In genomic region chr2:171703574-171704347, GRCh38 we compare ENCODE assay signal across 8 cellular contexts. TPM values are rescaled to one million over a fixed set of nuclear protein-coding genes. Genes with fewer than 3 reads are reported as not detected.
DNase-seq lines count a peak whose midpoint lies in the region; ATAC-seq and FAIRE-seq lines count a peak whose summit lies in the region.

No MANE protein-coding gene starts in this region.

- POLR2A ChIA-PET in CD4-positive, alpha-beta memory T cell (lab: Charles Lee; ENCODE audit: partially characterized antibody): no interaction called here
- POLR2A ChIA-PET in activated CD4-positive, alpha-beta T cell treated with anti-CD3 and anti-CD28 coated beads for 36 hours (lab: Charles Lee): interaction anchor here (0.6 to 0.7 kb wide), 2 partner anchors 193 to 383 kb away, joined by 4 to 5 read pairs; no protein-coding TSS in a partner anchor

- FAIRE-seq in RCC 7860 (lab: Jason Lieb, UNC): peak; percentile 48

- H3K36me3 ChIP-seq in CD4-positive, alpha-beta memory T cell (ENCODE audit: insufficient read depth, low read length): no peaks in the 10 kb centered on the region

- intact Hi-C loops in CD4-positive, alpha-beta memory T cell (cut with micrococcal nuclease): loop anchor here (2.0 to 10.0 kb wide), 3 partner anchors 761 to 1231 kb away; no protein-coding TSS in a partner anchor
- intact Hi-C loops in activated CD4-positive, alpha-beta T cell treated with anti-CD3 and anti-CD28 coated beads for 36 hours (cut with DNase I, micrococcal nuclease): loop anchor here (1.0 to 5.0 kb wide), 4 partner anchors 131 to 779 kb away; no protein-coding TSS in a partner anchor

- peak in 4 of 5 donors; percentile 19 to 33 (median 20) for DNase-seq in CD4-positive, alpha-beta memory T cell
- DNase-seq in H4 (ENCODE audit: low spot score): peak; percentile 33
- DNase-seq in RCC 7860 (ENCODE audit: low spot score): no peak
- DNase-seq in fibroblast of peridontal ligament (ENCODE audit: extremely low read depth): peak; percentile 76
- peak; percentile 54 for DNase-seq in renal cortical epithelial cell (ENCODE audit: low read depth)
- DNase-seq in activated CD4-positive, alpha-beta T cell treated with anti-CD3 and anti-CD28 coated beads for 36 hours: no peak

- CTCF ChIA-PET in CD4-positive, alpha-beta memory T cell (lab: Charles Lee; ENCODE audit: partially characterized antibody): interaction anchor here (0.6 to 2.5 kb wide), 23 partner anchors 8 to 1102 kb away, joined by 3 to 11 read pairs (median 4); partner anchors contain the start of genes DLX2 and DYNC1I2
- CTCF ChIA-PET in activated CD4-positive, alpha-beta T cell treated with anti-CD3 and anti-CD28 coated beads for 36 hours (lab: Charles Lee): interaction anchor here (0.6 to 8.7 kb wide), 30 partner anchors 11 to 783 kb away, joined by 3 to 108 read pairs (median 4); partner anchors contain the start of genes DLX2 and DYNC1I2

- H3K4me3 ChIP-seq in CD4-positive, alpha-beta memory T cell (ENCODE audit: low read length in 2 of 2): no peak overlapping the region

- H3K27me3 Mint-ChIP-seq in CD4-positive, alpha-beta memory T cell: no peaks in the 10 kb centered on the region
- no peaks in the 10 kb centered on the region for H3K27me3 Mint-ChIP-seq in activated CD4-positive, alpha-beta T cell treated with anti-CD3 and anti-CD28 coated beads for 36 hours

- peak overlapping the region in 6 of 7 donors; percentile 27 to 86 (median 75) for H3K27ac Mint-ChIP-seq in CD4-positive, alpha-beta memory T cell
- H3K27ac Mint-ChIP-seq in activated CD4-positive, alpha-beta T cell treated with anti-CD3 and anti-CD28 coated beads for 36 hours: no peak overlapping the region

- H3K36me3 Mint-ChIP-seq in CD4-positive, alpha-beta memory T cell: peaks cover 7 to 26% of the 10 kb centered on the region in 2 donors
- H3K36me3 Mint-ChIP-seq in activated CD4-positive, alpha-beta T cell treated with anti-CD3 and anti-CD28 coated beads for 36 hours (ENCODE audit: low read depth): peaks cover 13% of the 10 kb centered on the region

- H3K9me3 Mint-ChIP-seq in CD4-positive, alpha-beta memory T cell: no peaks in the 10 kb centered on the region
- H3K9me3 Mint-ChIP-seq in activated CD4-positive, alpha-beta T cell treated with anti-CD3 and anti-CD28 coated beads for 36 hours (ENCODE audit: low read depth): no peaks in the 10 kb centered on the region

- H3K27ac ChIP-seq in CD4-positive, alpha-beta memory T cell (ENCODE audit: low read depth, low read length): no peak overlapping the region

- H3K4me1 ChIP-seq in CD4-positive, alpha-beta memory T cell (ENCODE audit: insufficient read depth, low read length): no peaks in the 10 kb centered on the region

- no peaks in the 10 kb centered on the region for H3K9me3 ChIP-seq in CD4-positive, alpha-beta memory T cell (ENCODE audit: control insufficient read depth in 1 of 2, low read length in 2 of 2)

- no peak for ATAC-seq in activated CD4-positive, alpha-beta T cell treated with anti-CD3 and anti-CD28 coated beads for 36 hours
- ATAC-seq in HG03108 (IDR thresholded peaks at IDR 0.05; ENCODE audit: unreplicated experiment): no peak
- ATAC-seq in GM19324 (IDR thresholded peaks at IDR 0.05; ENCODE audit: low FRiP score, unreplicated experiment): no peak

- no peak overlapping the region for H3K4me3 Mint-ChIP-seq in CD4-positive, alpha-beta memory T cell
- H3K4me3 Mint-ChIP-seq in activated CD4-positive, alpha-beta T cell treated with anti-CD3 and anti-CD28 coated beads for 36 hours: no peak overlapping the region

- H3K4me1 Mint-ChIP-seq in CD4-positive, alpha-beta memory T cell: peaks cover 6 to 12% (median 8%) of the 10 kb centered on the region in 4 donors
- peaks cover 8% of the 10 kb centered on the region for H3K4me1 Mint-ChIP-seq in activated CD4-positive, alpha-beta T cell treated with anti-CD3 and anti-CD28 coated beads for 36 hours

- no peaks in the 10 kb centered on the region for H3K27me3 ChIP-seq in CD4-positive, alpha-beta memory T cell (ENCODE audit: insufficient read depth, low read length)

RNA-seq across cellular contexts. Expression of gene DYNC1I2, which starts 16.5 kb away (rescaled TPM):
- total RNA-seq in CD4-positive, alpha-beta memory T cell: 10 to 100 TPM; 50.2 to 50.3 TPM
- 10 to 100 TPM; 31.2 to 35.9 TPM for polyA plus RNA-seq in CD4-positive, alpha-beta memory T cell
- 65.9 and 72.6 TPM in 2 replicates for total RNA-seq in H4 (2014; rRNA removed; shearing (Covaris generic))
- 222 and 280 TPM in 2 replicates for total RNA-seq in renal cortical epithelial cell
- total RNA-seq in activated CD4-positive, alpha-beta T cell treated with anti-CD3 and anti-CD28 coated beads for 36 hours: 10 to 100 TPM; 46.2 to 51.1 TPM

Comparison
In these comparisons a context has a peak if more than half of its experiments do, and no peak if none do; other contexts are left out.
1. DNase-seq: peak in CD4-positive, alpha-beta memory T cell (4 of 5), H4 (single experiment), fibroblast of peridontal ligament (single experiment) and renal cortical epithelial cell (single experiment); none in RCC 7860 (single experiment) and activated CD4-positive, alpha-beta T cell treated with anti-CD3 and anti-CD28 coated beads for 36 hours (single experiment).